ENCODE assay signal across 14 cellular contexts in genomic region chr7:73624669-73625001, GRCh38. TPM values are rescaled to one million over a fixed set of nuclear protein-coding genes. Genes with fewer than 3 reads are reported as not detected.
DNase-seq lines count a peak whose midpoint lies in the region; ATAC-seq and TF ChIP-seq lines count a peak whose summit lies in the region.
"Had no signal": no experiment of that assay in that cellular context is flagged by ENCODE, and none has a peak within 500 bp of the region (broad histone marks: within the 10 kb centered on the region; RNA-seq: fewer than 3 reads in every experiment).

No MANE protein-coding gene starts in this region.

- H3K27ac Mint-ChIP-seq in T-cell: no peak overlapping the region
- H3K27ac Mint-ChIP-seq: activated naive CD8-positive, alpha-beta T cell had no signal

- peak overlapping the region; percentile 55; the same call in 1 of the 2 replicates for H3K9ac ChIP-seq in ES-I3 (ENCODE audit: low read depth, low read length)
- no peak overlapping the region for H3K9ac ChIP-seq in skeletal muscle satellite cell (ENCODE audit: low read depth, low read length)

- H3K27me3 ChIP-seq in hepatocyte (peaks cover 47% of the 10 kb centered on the region), skeletal muscle satellite cell (ENCODE audit: control insufficient read depth, insufficient read depth, low read length) (peaks cover 65% of the 10 kb centered on the region)
- H3K27me3 ChIP-seq: Peyer's patch had no signal

- CTCF ChIA-PET in T-cell (lab: Charles Lee): no interaction called here

- H3K9me2 ChIP-seq in hepatocyte (replicated peaks; ENCODE audit: insufficient read depth): no peaks in the 10 kb centered on the region

- H3K9me3 Mint-ChIP-seq in T-cell: no peaks in the 10 kb centered on the region

- H3K4me1 ChIP-seq in ES-I3 (ENCODE audit: insufficient read depth, low read length): 0 out of 2 replicates have a peak, but pooled peaks cover 3% of the 10 kb centered on the region
- H3K4me1 ChIP-seq in hepatocyte (ENCODE audit: insufficient read depth): peaks cover 4% of the 10 kb centered on the region
- H3K4me1 ChIP-seq in skeletal muscle satellite cell (ENCODE audit: control insufficient read depth, insufficient read depth, low read length): peaks cover 10% of the 10 kb centered on the region
- H3K4me1 ChIP-seq: prostate gland had no signal

- no peak for TF ChIP-seq CTCF in hepatocyte (IDR thresholded peaks at IDR 0.05; ENCODE audit: poor library complexity)

- H3K4me3 ChIP-seq in hepatocyte (no peak overlapping the region), skeletal muscle satellite cell (ENCODE audit: low read length) (peak overlapping the region; percentile 69)

- no peaks in the 10 kb centered on the region for H4K20me1 ChIP-seq in hepatocyte (ENCODE audit: insufficient read depth, poor library complexity, severe bottlenecking)

- DNase-seq in T-cell (no peak), hepatocyte (ENCODE audit: low spot score) (no peak), middle frontal gyrus (ENCODE audit: extremely low spot score, low spot score) (no peak), NCI-H2227 (lab: John Stamatoyannopoulos, UW; ENCODE audit: unreplicated experiment) (no peak)
- no peak for DNase-seq in effector CD4-positive, alpha-beta T cell

- H3K36me3 Mint-ChIP-seq in T-cell: no peaks in the 10 kb centered on the region
- H3K36me3 Mint-ChIP-seq: activated naive CD8-positive, alpha-beta T cell had no signal

- no peak overlapping the region for H3K27ac ChIP-seq in hepatocyte
- H3K27ac ChIP-seq: left lung, prostate gland had no signal

- H3K36me3 ChIP-seq in ES-I3 (ENCODE audit: insufficient read depth, low read length) (no peaks in the 10 kb centered on the region), hepatocyte (replicated peaks; ENCODE audit: insufficient read depth, low read depth) (no peaks in the 10 kb centered on the region), skeletal muscle satellite cell (ENCODE audit: insufficient read depth, low read length) (no peaks in the 10 kb centered on the region)
- H3K36me3 ChIP-seq: left lung, Peyer's patch, prostate gland had no signal

- H2AFZ ChIP-seq in hepatocyte: no peak overlapping the region

- H3K4me3 Mint-ChIP-seq in T-cell: peak overlapping the region; percentile 21 to 62 (median 24)
- H3K4me3 Mint-ChIP-seq: activated naive CD8-positive, alpha-beta T cell had no signal

- H3K27me3 Mint-ChIP-seq in T-cell: peaks cover 46 to 71% of the 10 kb centered on the region in 2 donors

- POLR2A ChIA-PET in T-cell (lab: Charles Lee): interaction anchor here in 1 of 2 donors (0.6 kb wide), 1 partner anchor 74 kb away, joined by 3 read pairs; no protein-coding TSS in a partner anchor

- no peaks in the 10 kb centered on the region for H3K9me3 ChIP-seq in ES-I3 (ENCODE audit: control insufficient read depth, insufficient read depth, low read length)
- H3K9me3 ChIP-seq in hepatocyte (ENCODE audit: low read depth): no peaks in the 10 kb centered on the region
- H3K9me3 ChIP-seq in skeletal muscle satellite cell (replicated peaks; ENCODE audit: low read length): no peaks in the 10 kb centered on the region
- H3K9me3 ChIP-seq: left lung, Peyer's patch, prostate gland had no signal

- H3K4me1 Mint-ChIP-seq in T-cell: peaks cover 4 to 13% (median 8%) of the 10 kb centered on the region in 3 donors

- ATAC-seq in T-cell (replicated peaks in 1 of 4): no peak
- ATAC-seq in activated CD4-positive, CD25-positive, alpha-beta regulatory T cell treated with anti-CD3 and anti-CD28 coated beads, Interleukin-2, amount 50 U/mL, for 24 hours: no peak

- 45% methylated on average over 9 of the region's 9 CpGs for WGBS in hepatocyte (ENCODE audit: low lambda C conversion rate, missing lambda C conversion rate)

- peak overlapping the region; percentile 98 for H3K4me2 ChIP-seq in hepatocyte
- H3K4me2 ChIP-seq in skeletal muscle satellite cell (ENCODE audit: low read length): peak overlapping the region; percentile 94

- H3K79me2 ChIP-seq in hepatocyte: no peaks in the 10 kb centered on the region

RNA-seq across cellular contexts. Expression of gene MLXIPL, which starts 0.3 kb away (rescaled TPM):
- total RNA-seq in T-cell: under 1 TPM in 3 of 5 donors, not detected in 2; 0.30 to 0.95 (median 0.58) TPM
- total RNA-seq in hepatocyte: 20.9 and 21.7 TPM in 2 replicates
- 45.5 and 46.7 TPM in 2 replicates for polyA plus RNA-seq in hepatocyte
- 0.51 TPM in 1 of 2 replicates, not detected in the other for total RNA-seq in skeletal muscle satellite cell (2012; rRNA removed)
- total RNA-seq: dermis microvascular lymphatic vessel endothelial cell, temporal lobe had no signal

RNA-seq across cellular contexts. Expression of gene VPS37D, which starts 43.0 kb away (rescaled TPM):
- total RNA-seq in T-cell (1 to 10 TPM in 1 of 5 donors, under 1 TPM in 4; 0.36 to 1.1 (median 0.57) TPM), hepatocyte (4.3 and 5.6 TPM in 2 replicates)
- polyA plus RNA-seq in hepatocyte: 7.5 and 9.5 TPM in 2 replicates
- 3.0 and 4.8 TPM in 2 replicates for total RNA-seq in skeletal muscle satellite cell (2012; rRNA removed)

RNA-seq across cellular contexts. Expression of gene TBL2, which starts 46.3 kb away (rescaled TPM):
- 10 to 100 TPM; 14.8 to 38.5 (median 31.6) TPM for total RNA-seq in T-cell
- total RNA-seq in hepatocyte: 72.8 and 73.6 TPM in 2 replicates
- 55.5 and 62.1 TPM in 2 replicates for polyA plus RNA-seq in hepatocyte
- total RNA-seq in skeletal muscle satellite cell (2012; rRNA removed): 69.5 and 94.1 TPM in 2 replicates

RNA-seq across cellular contexts. Expression of gene DNAJC30, which starts 58.6 kb away (rescaled TPM):
- total RNA-seq in T-cell: 10 to 100 TPM in 4 of 5 donors, 1 to 10 TPM in 1; 9.1 to 16.4 (median 14.7) TPM
- total RNA-seq in hepatocyte: 3.0 and 4.7 TPM in 2 replicates
- 13.9 and 15.3 TPM in 2 replicates for polyA plus RNA-seq in hepatocyte
- 2.6 and 3.3 TPM in 2 replicates for total RNA-seq in skeletal muscle satellite cell (2012; rRNA removed)

RNA-seq across cellular contexts. Expression of gene BUD23, which starts 58.8 kb away (rescaled TPM):
- total RNA-seq in T-cell (10 to 100 TPM; 66.9 to 90.0 (median 71.2) TPM), hepatocyte (35.9 and 44.3 TPM in 2 replicates)
- 112 and 131 TPM in 2 replicates for polyA plus RNA-seq in hepatocyte
- 51.0 and 53.7 TPM in 2 replicates for total RNA-seq in skeletal muscle satellite cell (2012; rRNA removed)

Comparison
In these comparisons a context has a peak if more than half of its experiments do, and no peak if none do; other contexts are left out.
1. RNA of gene MLXIPL, which starts 0.3 kb away (total RNA-seq): 20.9 to 21.7 TPM in hepatocyte; 0.30 to 0.95 TPM in T-cell; every median in the first group is over 10 times any median in the second.